ENCODE assay signal across 8 cellular contexts in the genomic region with DNA sequence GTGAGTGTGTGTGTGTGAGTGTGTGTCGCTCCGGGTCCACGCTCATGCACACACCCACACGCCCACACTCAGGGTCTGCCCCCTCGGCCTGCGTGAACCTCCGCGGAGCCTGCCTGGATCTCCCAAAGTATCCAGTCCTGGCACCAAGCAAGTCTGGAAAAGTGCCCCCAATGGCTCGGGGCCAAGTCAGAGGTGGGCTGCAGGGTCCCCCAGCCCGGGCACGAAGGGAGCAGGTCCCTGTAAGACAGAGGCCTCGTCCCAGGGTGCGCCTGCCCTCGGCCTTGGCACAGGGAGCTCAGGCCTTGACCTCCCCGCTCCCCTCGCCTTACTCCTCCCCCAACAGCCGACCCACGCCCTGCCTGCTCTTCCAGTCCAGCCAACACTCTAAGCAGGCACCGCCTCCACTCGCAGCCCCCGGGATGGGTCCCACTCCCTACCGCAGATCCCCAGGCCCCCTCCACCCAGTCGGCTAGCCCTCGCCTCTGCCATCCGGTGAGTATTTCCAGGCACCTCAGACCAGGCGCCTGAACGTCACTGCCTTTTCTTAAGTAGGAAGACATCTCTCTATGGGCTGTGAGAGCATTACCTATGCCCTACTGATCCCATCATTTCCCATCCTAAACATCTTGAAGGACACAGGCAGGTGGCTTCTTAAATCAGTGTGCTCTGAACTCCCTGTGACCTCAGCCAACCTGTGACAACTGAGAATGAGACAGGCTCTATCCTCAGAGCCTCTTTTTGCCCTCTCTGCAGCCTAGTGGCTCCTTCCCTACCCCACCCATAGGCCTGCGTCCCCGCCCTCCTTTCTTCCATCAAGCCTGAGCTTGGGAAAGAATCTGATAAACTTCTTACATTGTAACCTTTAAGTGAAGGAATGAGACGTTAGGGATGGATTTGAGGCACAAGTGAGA. TPM values are rescaled to one million over a fixed set of nuclear protein-coding genes. Genes with fewer than 3 reads are reported as not detected.
DNase-seq lines count a peak whose midpoint lies in the region; ATAC-seq and TF ChIP-seq lines count a peak whose summit lies in the region.

No MANE protein-coding gene starts in this region.

- no peak overlapping the region for H3K9ac ChIP-seq in Loucy (ENCODE audit: low read depth, low read length, poor library complexity, severe bottlenecking)

- H3K27me3 ChIP-seq in Loucy (ENCODE audit: insufficient read depth, low read length, poor library complexity, severe bottlenecking): no peaks in the 10 kb centered on the region

- H3K36me3 ChIP-seq in Loucy (ENCODE audit: insufficient read depth, low read length): no peaks in the 10 kb centered on the region

- no peaks in the 10 kb centered on the region for H3F3A ChIP-seq in Loucy (ENCODE audit: low read depth)

- H3K79me2 ChIP-seq in Loucy (ENCODE audit: insufficient read depth, low read length): no peaks in the 10 kb centered on the region

- H3K4me3 ChIP-seq in Loucy (ENCODE audit: low read length, poor library complexity, severe bottlenecking): no peak overlapping the region

- H3K27ac Mint-ChIP-seq in memory B cell (peak overlapping the region; percentile 54), type B pancreatic cell (peak overlapping the region; percentile 92)

- ATAC-seq in memory B cell (ENCODE audit: low read depth) (peak; percentile 50), GM18498 (IDR thresholded peaks at IDR 0.05; ENCODE audit: unreplicated experiment) (no peak), HG03097 (IDR thresholded peaks at IDR 0.05; ENCODE audit: low FRiP score, unreplicated experiment) (no peak)

- no peaks in the 10 kb centered on the region for H3K9me3 Mint-ChIP-seq in memory B cell
- H3K9me3 Mint-ChIP-seq in type B pancreatic cell: peaks cover 8% of the 10 kb centered on the region

- no peaks in the 10 kb centered on the region for H3K9me2 ChIP-seq in Loucy (replicated peaks; ENCODE audit: low read depth, low read length)

- no peak overlapping the region for H3K4me2 ChIP-seq in Loucy (ENCODE audit: low read depth, low read length, poor library complexity, severe bottlenecking)

- TF ChIP-seq CTCF in Loucy (conservative IDR thresholded peaks at IDR 0.05; ENCODE audit: low read length): no peak
- TF ChIP-seq CTCF in type B pancreatic cell (conservative IDR thresholded peaks at IDR 0.05): no peak

- H3K4me1 Mint-ChIP-seq in memory B cell (peaks cover 17% of the 10 kb centered on the region), type B pancreatic cell (ENCODE audit: unreplicated experiment) (peaks cover 30% of the 10 kb centered on the region)

- H2AFZ ChIP-seq in Loucy (ENCODE audit: low read length): 0 out of 2 replicates have a peak overlapping the region, but pooled peaks have one; percentile 23

- H3K36me3 Mint-ChIP-seq in memory B cell: no peaks in the 10 kb centered on the region
- H3K36me3 Mint-ChIP-seq in type B pancreatic cell: peaks cover 7% of the 10 kb centered on the region

- no peaks in the 10 kb centered on the region for H3K27me3 Mint-ChIP-seq in memory B cell
- peaks cover 8% of the 10 kb centered on the region for H3K27me3 Mint-ChIP-seq in type B pancreatic cell

- H3K4me1 ChIP-seq in Loucy (ENCODE audit: insufficient read depth, low read length, poor library complexity, severe bottlenecking): no peaks in the 10 kb centered on the region

- DNase-seq in GM03348 (ENCODE audit: low spot score): peak; percentile 57
- peak; percentile 60 for DNase-seq in dermis blood vessel endothelial cell
- DNase-seq in memory B cell (ENCODE audit: low spot score in 2 of 2): no peak
- no peak for DNase-seq in type B pancreatic cell (ENCODE audit: extremely low spot score, unreplicated experiment)
- no peak for DNase-seq in H4 (ENCODE audit: low spot score)

- no peaks in the 10 kb centered on the region for H3K9me3 ChIP-seq in Loucy (ENCODE audit: insufficient read depth, low read depth, low read length)

- H3K4me3 Mint-ChIP-seq in memory B cell (peak overlapping the region; percentile 88), type B pancreatic cell (peak overlapping the region; percentile 91)

- no peaks in the 10 kb centered on the region for H4K20me1 ChIP-seq in Loucy (ENCODE audit: insufficient read depth, low read length, poor library complexity, severe bottlenecking)

RNA-seq across cellular contexts. Expression of gene FAM114A1, which starts 0.7 kb away (rescaled TPM):
- 141 and 167 TPM in 2 replicates for total RNA-seq in dermis blood vessel endothelial cell
- 33.9 and 54.2 TPM in 2 replicates for total RNA-seq in type B pancreatic cell (ENCODE audit: low replicate concordance)
- 89.3 and 118 TPM in 2 replicates for total RNA-seq in H4 (2014; rRNA removed; shearing (Covaris generic))

RNA-seq across cellular contexts. Expression of gene TLR6, which starts 11.7 kb away (rescaled TPM):
- total RNA-seq in dermis blood vessel endothelial cell (0.17 and 1.4 TPM in 2 replicates), type B pancreatic cell (ENCODE audit: low replicate concordance) (0.56 and 0.67 TPM in 2 replicates)
- total RNA-seq in H4 (2014; rRNA removed; shearing (Covaris generic)): 9.9 and 15.8 TPM in 2 replicates

Comparison
In these comparisons a context has a peak if more than half of its experiments do, and no peak if none do; other contexts are left out.
1. DNase-seq: peak in GM03348 (single experiment) and dermis blood vessel endothelial cell (single experiment); none in memory B cell (0 of 2), type B pancreatic cell (single experiment) and H4 (single experiment).